Comparison of ENCODE assay signal across 26 cellular contexts in genomic region chr3:30596161-30596560, GRCh38. TPM values are rescaled to one million over a fixed set of nuclear protein-coding genes. Genes with fewer than 3 reads are reported as not detected.
DNase-seq lines count a peak whose midpoint lies in the region; ATAC-seq, FAIRE-seq and TF ChIP-seq lines count a peak whose summit lies in the region.
"Had no signal": no experiment of that assay in that cellular context is flagged by ENCODE, and none has a peak within 500 bp of the region (broad histone marks: within the 10 kb centered on the region; RNA-seq: fewer than 3 reads in every experiment).

No MANE protein-coding gene starts in this region.

- H3K9me1 ChIP-seq in IMR-90 (ENCODE audit: insufficient read depth, low read length): no peaks in the 10 kb centered on the region

- no peaks in the 10 kb centered on the region for H3K4me1 ChIP-seq in BE2C
- peaks cover 8% of the 10 kb centered on the region for H3K4me1 ChIP-seq in IMR-90 (ENCODE audit: control insufficient read depth, insufficient read depth, low read length)
- H3K4me1 ChIP-seq in mammary epithelial cell (ENCODE audit: insufficient read depth, low read length): peaks cover 35% of the 10 kb centered on the region
- H3K4me1 ChIP-seq in pancreas: peaks cover 20 to 29% (median 29%) of the 10 kb centered on the region in 3 donors
- H3K4me1 ChIP-seq in endodermal cell (ENCODE audit: control insufficient read depth, insufficient read depth, low read length): no peaks in the 10 kb centered on the region
- H3K4me1 ChIP-seq: neural progenitor cell, uterus had no signal

- peak overlapping the region; percentile 1; the same call in 1 of the 2 replicates for H2AK5ac ChIP-seq in IMR-90 (ENCODE audit: low read depth, low read length)

- no peak overlapping the region for H3K4ac ChIP-seq in IMR-90 (ENCODE audit: low read depth, low read length)

- H2BK5ac ChIP-seq in IMR-90 (ENCODE audit: low read depth, low read length, poor library complexity, severe bottlenecking): no peak overlapping the region

- H4K20me1 ChIP-seq in IMR-90 (ENCODE audit: insufficient read depth, low read length) (no peaks in the 10 kb centered on the region), mammary epithelial cell (ENCODE audit: insufficient read depth, low read length) (no peaks in the 10 kb centered on the region)

- H3K27me3 ChIP-seq in BE2C (no peaks in the 10 kb centered on the region), IMR-90 (ENCODE audit: control insufficient read depth, insufficient read depth, low read length) (no peaks in the 10 kb centered on the region), mammary epithelial cell (ENCODE audit: insufficient read depth, low read length) (no peaks in the 10 kb centered on the region), pancreas (no peaks in the 10 kb centered on the region), endodermal cell (ENCODE audit: control insufficient read depth, insufficient read depth, low read length, poor library complexity, severe bottlenecking) (no peaks in the 10 kb centered on the region)
- H3K27me3 ChIP-seq: esophagus muscularis mucosa, neural progenitor cell, SJSA1, spleen, uterus had no signal

- no peaks in the 10 kb centered on the region for H3K79me2 ChIP-seq in mammary epithelial cell (ENCODE audit: insufficient read depth, low read length)

- no peak overlapping the region for H4K8ac ChIP-seq in IMR-90 (ENCODE audit: low read depth in 2 of 2, low read length in 2 of 2)

- H2AK9ac ChIP-seq in IMR-90 (replicated peaks; ENCODE audit: low read depth, low read length, poor library complexity): no peak overlapping the region

- no peak overlapping the region for H2BK15ac ChIP-seq in IMR-90 (ENCODE audit: low read depth, low read length)

- intact Hi-C loops in IMR-90 (cut with micrococcal nuclease): no loop called here
- intact Hi-C loops in mammary epithelial cell (cut with micrococcal nuclease): no loop called here
- intact Hi-C loops in pancreas (cut with DNase I): no loop called here

- FAIRE-seq in pancreas (lab: Jason Lieb, UNC): no peak
- FAIRE-seq: GM12892, K562 had no signal

- no peak overlapping the region for H3K4me2 ChIP-seq in IMR-90 (ENCODE audit: low read depth, low read length)
- peak overlapping the region; percentile 13 for H3K4me2 ChIP-seq in mammary epithelial cell (ENCODE audit: insufficient read depth, low read depth, low read length)
- H3K4me2 ChIP-seq: neural progenitor cell had no signal

- no peaks in the 10 kb centered on the region for H3K9me3 ChIP-seq in BE2C
- no peaks in the 10 kb centered on the region for H3K9me3 ChIP-seq in IMR-90 (ENCODE audit: control insufficient read depth, insufficient read depth, low read length)
- H3K9me3 ChIP-seq in mammary epithelial cell (replicated peaks; ENCODE audit: insufficient read depth, low read length): no peaks in the 10 kb centered on the region
- no peaks in the 10 kb centered on the region for H3K9me3 ChIP-seq in pancreas
- no peaks in the 10 kb centered on the region for H3K9me3 ChIP-seq in endodermal cell (ENCODE audit: control insufficient read depth, low read length)
- H3K9me3 ChIP-seq: esophagus muscularis mucosa, SJSA1, uterus had no signal

- H3K14ac ChIP-seq in IMR-90 (replicated peaks; ENCODE audit: low read depth, low read length): no peak overlapping the region

- H3K27ac ChIP-seq in IMR-90 (ENCODE audit: insufficient read depth, low read length) (no peak overlapping the region), mammary epithelial cell (ENCODE audit: insufficient read depth, low read depth, low read length) (peak overlapping the region; percentile 100), pancreas (peak overlapping the region; percentile 67 to 86 (median 76)), endodermal cell (ENCODE audit: low read depth, low read length) (no peak overlapping the region)
- H3K27ac ChIP-seq: neural progenitor cell, SJSA1, spleen had no signal

- H3K4me1 Mint-ChIP-seq in activated CD8-positive, alpha-beta T cell treated with anti-CD3 and anti-CD28 coated beads, Interleukin-2, amount 10 ng/mL, durations not matched to agents 7 days and 5 days (ENCODE audit: low read depth): peaks cover 30% of the 10 kb centered on the region
- peaks cover 13 to 36% of the 10 kb centered on the region in 2 donors for H3K4me1 Mint-ChIP-seq in stimulated activated naive B cell treated with anti-CD40 and anti-IgM and Interleukin-4, amounts not matched to agents 10 μg/mL and 1 μg/mL and 100 μg/mL, for 72 hours
- peaks cover 9% of the 10 kb centered on the region for H3K4me1 Mint-ChIP-seq in endodermal cell

- TF ChIP-seq POLR2A in IMR-90 (IDR thresholded peaks at IDR 0.05; ENCODE audit: low read depth, low read length): no peak

- H3K36me3 Mint-ChIP-seq in activated CD8-positive, alpha-beta T cell treated with anti-CD3 and anti-CD28 coated beads, Interleukin-2, amount 10 ng/mL, durations not matched to agents 7 days and 5 days (ENCODE audit: low read depth): peaks cover 8% of the 10 kb centered on the region
- H3K36me3 Mint-ChIP-seq in stimulated activated naive B cell treated with anti-CD40 and anti-IgM and Interleukin-4, amounts not matched to agents 10 μg/mL and 1 μg/mL and 100 μg/mL, for 72 hours: no peaks in the 10 kb centered on the region
- no peaks in the 10 kb centered on the region for H3K36me3 Mint-ChIP-seq in endodermal cell (ENCODE audit: low read depth)
- H3K36me3 Mint-ChIP-seq: neural progenitor cell had no signal

- DNase-seq in BE2C (peak; percentile 4), IMR-90 (no peak), mammary epithelial cell (peak; percentile 78), pancreas (no peak), endodermal cell (no peak)
- no peak for DNase-seq in activated CD8-positive, alpha-beta T cell treated with anti-CD3 and anti-CD28 coated beads, Interleukin-2, amount 10 ng/mL, durations not matched to agents 7 days and 5 days
- DNase-seq in stimulated activated naive B cell treated with anti-CD40 and anti-IgM and Interleukin-4, amounts not matched to agents 10 μg/mL and 1 μg/mL and 100 μg/mL, for 72 hours: no peak
- no peak for DNase-seq in stimulated activated CD4-positive, alpha-beta T cell treated with anti-CD3 and anti-CD28 coated beads, Interleukin-15, amount 100 ng/mL, for 24 hours
- DNase-seq: activated CD4-positive, alpha-beta memory T cell treated with anti-CD3 and anti-CD28 coated beads, Interleukin-2, amount 10 ng/mL, durations not matched to agents 7 days and 5 days; activated naive CD4-positive, alpha-beta T cell treated with anti-CD3 and anti-CD28 coated beads for 36 hours; activated T-cell treated with anti-CD3 and anti-CD28 coated beads, Interleukin-2, amount 50 U/mL, for 1 hour; anterior cingulate cortex; DMS153; glutamatergic neuron; left ventricle myocardium inferior; NCI-H1694; NCI-H774; OCI-M1; spleen; T-helper 2 cell; uterus had no signal

- H3K18ac ChIP-seq in IMR-90 (ENCODE audit: low read depth, low read length): peak overlapping the region; percentile 65

- H3K9me3 Mint-ChIP-seq in activated CD8-positive, alpha-beta T cell treated with anti-CD3 and anti-CD28 coated beads, Interleukin-2, amount 10 ng/mL, durations not matched to agents 7 days and 5 days (ENCODE audit: insufficient read depth): peaks cover 14% of the 10 kb centered on the region
- H3K9me3 Mint-ChIP-seq in stimulated activated naive B cell treated with anti-CD40 and anti-IgM and Interleukin-4, amounts not matched to agents 10 μg/mL and 1 μg/mL and 100 μg/mL, for 72 hours: peaks cover 3 to 4% of the 10 kb centered on the region in 2 donors
- H3K9me3 Mint-ChIP-seq in endodermal cell: no peaks in the 10 kb centered on the region
- H3K9me3 Mint-ChIP-seq: activated CD4-positive, alpha-beta memory T cell treated with anti-CD3 and anti-CD28 coated beads, Interleukin-2, amount 10 ng/mL, durations not matched to agents 7 days and 5 days had no signal

- WGBS in IMR-90 (ENCODE audit: extremely low coverage in 2 of 2, insufficient read length in 1 of 2), 2 experiments: no CpG with 5 or more reads among the region's 3 CpGs
- 0% methylated on average over 2 of the region's 3 CpGs for WGBS in mammary epithelial cell (ENCODE audit: low coverage, missing lambda C conversion rate)
- WGBS in pancreas, 2 donors: 83 to 90% methylated on average over 3 of the region's 3 CpGs
- WGBS in endodermal cell (ENCODE audit: insufficient coverage in 1 of 2, insufficient read length in 1 of 2), 2 experiments: 93 to 94% methylated on average over 3 of the region's 3 CpGs

- H3K9ac ChIP-seq in IMR-90 (ENCODE audit: low read depth, low read length): no peak overlapping the region
- peak overlapping the region; percentile 76 for H3K9ac ChIP-seq in mammary epithelial cell (ENCODE audit: insufficient read depth, low read length)
- no peak overlapping the region for H3K9ac ChIP-seq in endodermal cell (ENCODE audit: extremely low read depth, low read length, poor library complexity, severe bottlenecking)
- H3K9ac ChIP-seq: neural progenitor cell had no signal

- BruUV-seq in IMR-90 (replicated peaks; lab: Mats Ljungman, UMichigan) (no TSS peak), mammary epithelial cell (replicated peaks; lab: Mats Ljungman, UMichigan) (no TSS peak)

- H4K5ac ChIP-seq in IMR-90 (ENCODE audit: low read depth, low read length): peak overlapping the region; percentile 29; the same call in 1 of the 2 replicates

- no peaks in the 10 kb centered on the region for H3K79me1 ChIP-seq in IMR-90 (ENCODE audit: low read depth in 1 of 2, low read length in 2 of 2)

- no peak for ATAC-seq in IMR-90 (ENCODE audit: low read depth)
- no peak for ATAC-seq in pancreas
- ATAC-seq in activated CD8-positive, alpha-beta T cell treated with anti-CD3 and anti-CD28 coated beads, Interleukin-2, amount 10 ng/mL, durations not matched to agents 7 days and 5 days: no peak
- ATAC-seq in stimulated activated naive B cell treated with anti-CD40 and anti-IgM and Interleukin-4, amounts not matched to agents 10 μg/mL and 1 μg/mL and 100 μg/mL, for 72 hours (replicated peaks): no peak
- ATAC-seq: K562 had no signal

- H3K36me3 ChIP-seq in BE2C (no peaks in the 10 kb centered on the region), IMR-90 (ENCODE audit: control insufficient read depth, insufficient read depth, low read length) (no peaks in the 10 kb centered on the region), mammary epithelial cell (ENCODE audit: insufficient read depth, low read length) (no peaks in the 10 kb centered on the region), pancreas (no peaks in the 10 kb centered on the region), endodermal cell (ENCODE audit: control insufficient read depth, insufficient read depth, low read length) (no peaks in the 10 kb centered on the region)
- H3K36me3 ChIP-seq: esophagus muscularis mucosa, left ventricle myocardium inferior, neural progenitor cell, SJSA1, spleen, uterus had no signal

- no peak overlapping the region for H3K4me3 Mint-ChIP-seq in activated CD8-positive, alpha-beta T cell treated with anti-CD3 and anti-CD28 coated beads, Interleukin-2, amount 10 ng/mL, durations not matched to agents 7 days and 5 days
- H3K4me3 Mint-ChIP-seq in stimulated activated naive B cell treated with anti-CD40 and anti-IgM and Interleukin-4, amounts not matched to agents 10 μg/mL and 1 μg/mL and 100 μg/mL, for 72 hours: no peak overlapping the region
- no peak overlapping the region for H3K4me3 Mint-ChIP-seq in endodermal cell
- H3K4me3 Mint-ChIP-seq: activated CD4-positive, alpha-beta memory T cell treated with anti-CD3 and anti-CD28 coated beads, Interleukin-2, amount 10 ng/mL, durations not matched to agents 7 days and 5 days; activated naive CD4-positive, alpha-beta T cell treated with anti-CD3 and anti-CD28 coated beads for 36 hours; neural progenitor cell had no signal

- H3K56ac ChIP-seq in IMR-90 (ENCODE audit: extremely low read depth, insufficient read depth, low read length): no peak overlapping the region

- no peak overlapping the region for H3K27ac Mint-ChIP-seq in activated CD8-positive, alpha-beta T cell treated with anti-CD3 and anti-CD28 coated beads, Interleukin-2, amount 10 ng/mL, durations not matched to agents 7 days and 5 days
- H3K27ac Mint-ChIP-seq in stimulated activated naive B cell treated with anti-CD40 and anti-IgM and Interleukin-4, amounts not matched to agents 10 μg/mL and 1 μg/mL and 100 μg/mL, for 72 hours: no peak overlapping the region
- no peak overlapping the region for H3K27ac Mint-ChIP-seq in endodermal cell
- H3K27ac Mint-ChIP-seq: activated CD4-positive, alpha-beta memory T cell treated with anti-CD3 and anti-CD28 coated beads, Interleukin-2, amount 10 ng/mL, durations not matched to agents 7 days and 5 days; activated naive CD4-positive, alpha-beta T cell treated with anti-CD3 and anti-CD28 coated beads for 36 hours; neural progenitor cell had no signal

- 0 out of 2 replicates have a peak overlapping the region, but pooled peaks have one; percentile 10 for H4K91ac ChIP-seq in IMR-90 (ENCODE audit: insufficient read depth, low read depth, low read length)

- TF ChIP-seq RAD21 in IMR-90 (IDR thresholded peaks at IDR 0.05; ENCODE audit: low read length): no peak

- H2AFZ ChIP-seq in IMR-90 (replicated peaks; ENCODE audit: low read length, poor library complexity) (no peak overlapping the region), mammary epithelial cell (ENCODE audit: low read depth, low read length) (peak overlapping the region; percentile 84)
- H2AFZ ChIP-seq: neural progenitor cell had no signal

- H3K4me3 ChIP-seq in BE2C (ENCODE audit: low read depth, low read length) (no peak overlapping the region), IMR-90 (ENCODE audit: insufficient read depth, low read depth, low read length) (no peak overlapping the region), mammary epithelial cell (replicated peaks in 1 of 3; ENCODE audit: insufficient read depth in 1 of 3, low read depth in 2 of 3, low read length in 3 of 3) (no peak overlapping the region), pancreas (no peak overlapping the region), endodermal cell (ENCODE audit: low read length) (no peak overlapping the region)
- H3K4me3 ChIP-seq: esophagus muscularis mucosa, K562, left ventricle myocardium inferior, neural progenitor cell, SJSA1, spleen, uterus had no signal

- no peak overlapping the region for H3K23ac ChIP-seq in IMR-90 (ENCODE audit: low read depth, low read length)

- CTCF ChIA-PET in IMR-90 (lab: Yijun Ruan, JAX): no interaction called here
- CTCF ChIA-PET in mammary epithelial cell (lab: Charles Lee; ENCODE audit: low non-redundant PET): interaction anchor here (0.6 kb wide), 1 partner anchor 141 kb away, joined by 6 read pairs; no protein-coding TSS in a partner anchor
- CTCF ChIA-PET in activated CD8-positive, alpha-beta T cell treated with anti-CD3 and anti-CD28 coated beads, Interleukin-2, amount 10 ng/mL, durations not matched to agents 7 days and 5 days (lab: Charles Lee): no interaction called here

- POLR2A ChIA-PET in IMR-90 (lab: Charles Lee; ENCODE audit: unreplicated experiment): no interaction called here
- POLR2A ChIA-PET in activated CD8-positive, alpha-beta T cell treated with anti-CD3 and anti-CD28 coated beads, Interleukin-2, amount 10 ng/mL, durations not matched to agents 7 days and 5 days (lab: Charles Lee): no interaction called here

- no peaks in the 10 kb centered on the region for H3K27me3 Mint-ChIP-seq in activated CD8-positive, alpha-beta T cell treated with anti-CD3 and anti-CD28 coated beads, Interleukin-2, amount 10 ng/mL, durations not matched to agents 7 days and 5 days (ENCODE audit: low read depth)
- no peaks in the 10 kb centered on the region for H3K27me3 Mint-ChIP-seq in stimulated activated naive B cell treated with anti-CD40 and anti-IgM and Interleukin-4, amounts not matched to agents 10 μg/mL and 1 μg/mL and 100 μg/mL, for 72 hours
- no peaks in the 10 kb centered on the region for H3K27me3 Mint-ChIP-seq in endodermal cell (ENCODE audit: insufficient read depth)
- H3K27me3 Mint-ChIP-seq: activated CD4-positive, alpha-beta memory T cell treated with anti-CD3 and anti-CD28 coated beads, Interleukin-2, amount 10 ng/mL, durations not matched to agents 7 days and 5 days had no signal

- no peak overlapping the region for H2BK20ac ChIP-seq in IMR-90 (ENCODE audit: low read depth, low read length)

- in situ Hi-C loops in IMR-90 (cut with MboI; ENCODE audit: low sequenced_read_pairs): no loop called here
- in situ Hi-C loops in mammary epithelial cell (cut with MboI; ENCODE audit: low sequenced_read_pairs in 2 of 2): no loop called here

- H2BK120ac ChIP-seq in IMR-90 (ENCODE audit: low read depth, low read length): peak overlapping the region; percentile 55; the same call in 1 of the 2 replicates

- dilution Hi-C loops in IMR-90 (cut with HindIII; ENCODE audit: low sequenced_read_pairs, unreplicated experiment): no loop called here
- dilution Hi-C loops in mammary epithelial cell (cut with HindIII; ENCODE audit: low sequenced_read_pairs): loop anchor here (5.0 kb wide), 1 partner anchor 84 kb away; no protein-coding TSS in a partner anchor

- no peak for TF ChIP-seq CTCF in BE2C (IDR thresholded peaks at IDR 0.05; ENCODE audit: low read depth, low read length)
- no peak for TF ChIP-seq CTCF in IMR-90 (conservative IDR thresholded peaks at IDR 0.05; ENCODE audit: low read depth, low read length)
- TF ChIP-seq CTCF in mammary epithelial cell (conservative IDR thresholded peaks at IDR 0.05 in 1 of 2, IDR thresholded peaks at IDR 0.05 in 1 of 2; ENCODE audit: extremely low read depth in 1 of 2, insufficient read depth in 1 of 2, low read depth in 1 of 2, low read length in 2 of 2): no peak
- TF ChIP-seq CTCF in pancreas (IDR thresholded peaks at IDR 0.05): no peak
- TF ChIP-seq CTCF in endodermal cell (conservative IDR thresholded peaks at IDR 0.05): no peak

RNA-seq across cellular contexts. Expression of gene TGFBR2, which starts 10.2 kb away (rescaled TPM):
- polyA plus RNA-seq in BE2C (2012; ENCODE audit: insufficient read depth, insufficient read length, low read depth): 2.3 TPM
- 87.5 and 89.7 TPM in 2 replicates for total RNA-seq in IMR-90 (2012; rRNA removed)
- 58.1 and 63.7 TPM in 2 replicates for polyA plus RNA-seq in IMR-90 (2012; rRNA removed)
- polyA plus RNA-seq in IMR-90 (2012; cell fraction: cytosol; rRNA removed): 34.9 and 52.0 TPM in 2 replicates
- 17.3 and 35.9 TPM in 2 replicates for polyA plus RNA-seq in IMR-90 (2012; cell fraction: nucleus; rRNA removed; ENCODE audit: low replicate concordance)
- total RNA-seq in mammary epithelial cell: 100 to 1,000 TPM; 149 to 179 TPM
- polyA plus RNA-seq in mammary epithelial cell: 289 TPM
- 320 TPM for polyA minus RNA-seq in mammary epithelial cell
- 10 to 100 TPM; 27.6 to 60.8 (median 36.8) TPM for total RNA-seq in pancreas
- 10 to 100 TPM in 1 of 2 donors, 1 to 10 TPM in 1; 9.0 to 28.6 TPM for polyA plus RNA-seq in pancreas
- 10 to 100 TPM; 62.7 to 64.5 TPM for total RNA-seq in activated CD8-positive, alpha-beta T cell treated with anti-CD3 and anti-CD28 coated beads, Interleukin-2, amount 10 ng/mL, durations not matched to agents 7 days and 5 days
- 1 to 10 TPM; 6.0 to 9.6 TPM for total RNA-seq in endodermal cell
- 3.9 TPM for polyA plus RNA-seq in endodermal cell (2013, experiment 1 of 2)
- 3.6 TPM for polyA plus RNA-seq in endodermal cell (2013, experiment 2 of 2)

Comparison
In these comparisons a context has a peak if more than half of its experiments do, and no peak if none do; other contexts are left out.
1. DNase-seq: peak in BE2C (single experiment) and mammary epithelial cell (single experiment); none in IMR-90 (single experiment), pancreas (0 of 6), activated CD8-positive, alpha-beta T cell treated with anti-CD3 and anti-CD28 coated beads, Interleukin-2, amount 10 ng/mL, durations not matched to agents 7 days and 5 days (single experiment), stimulated activated naive B cell treated with anti-CD40 and anti-IgM and Interleukin-4, amounts not matched to agents 10 μg/mL and 1 μg/mL and 100 μg/mL, for 72 hours (single experiment), endodermal cell (single experiment) and stimulated activated CD4-positive, alpha-beta T cell treated with anti-CD3 and anti-CD28 coated beads, Interleukin-15, amount 100 ng/mL, for 24 hours (single experiment).
2. H3K27ac ChIP-seq: peak in mammary epithelial cell (single experiment) and pancreas (4 of 4); none in IMR-90 (single experiment) and endodermal cell (single experiment).